1 cellular context compared by ENCODE assay signal in the genomic region with DNA sequence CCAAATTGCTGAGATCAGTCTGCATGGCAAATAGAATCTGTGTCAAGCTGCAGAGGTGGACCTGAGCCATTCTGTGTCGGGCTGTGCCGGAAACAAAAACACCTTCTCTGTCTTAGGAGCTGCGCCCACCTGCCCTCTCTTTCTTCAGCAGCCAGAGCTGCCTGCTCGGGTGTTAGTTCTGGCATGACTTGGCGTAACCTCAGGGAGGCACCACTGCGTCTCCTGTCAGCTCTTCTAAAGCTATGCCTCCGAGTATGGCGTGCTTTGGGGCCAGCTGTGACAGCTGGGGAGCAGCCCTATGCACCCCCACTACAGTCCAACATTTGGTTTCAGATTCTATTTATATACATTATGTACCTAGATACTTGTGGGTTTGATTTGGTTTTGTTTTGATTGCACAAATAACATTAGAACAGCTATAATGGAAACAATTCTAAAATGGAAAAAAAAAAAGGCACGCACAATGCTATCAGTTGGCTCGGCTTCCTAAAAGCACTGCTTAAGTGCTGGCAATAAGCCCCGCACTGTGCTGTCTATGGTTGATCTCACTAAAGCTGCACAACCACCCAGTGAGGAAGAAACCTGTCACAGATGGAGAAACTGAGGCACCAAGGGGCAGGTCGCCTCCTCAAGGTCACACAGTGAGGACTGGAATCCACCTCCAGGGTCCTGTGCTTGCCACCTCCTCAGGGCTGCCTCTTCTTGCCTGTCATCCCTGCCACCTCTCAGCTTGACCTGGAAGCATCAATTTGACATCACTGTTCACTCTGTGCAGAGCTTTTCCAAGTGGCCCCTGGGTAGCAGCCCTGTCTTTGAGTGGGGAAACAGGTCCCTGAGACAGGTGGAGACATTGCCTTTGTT.
TF ChIP-seq lines count a peak whose summit lies in the region.

No MANE protein-coding gene starts in this region.

TF ChIP-seq in GM12878, 131 proteins besides CTCF, POLR2A, EP300 and RAD21 (continued from another document and continues in another):
- TF ChIP-seq, protein P1, sequence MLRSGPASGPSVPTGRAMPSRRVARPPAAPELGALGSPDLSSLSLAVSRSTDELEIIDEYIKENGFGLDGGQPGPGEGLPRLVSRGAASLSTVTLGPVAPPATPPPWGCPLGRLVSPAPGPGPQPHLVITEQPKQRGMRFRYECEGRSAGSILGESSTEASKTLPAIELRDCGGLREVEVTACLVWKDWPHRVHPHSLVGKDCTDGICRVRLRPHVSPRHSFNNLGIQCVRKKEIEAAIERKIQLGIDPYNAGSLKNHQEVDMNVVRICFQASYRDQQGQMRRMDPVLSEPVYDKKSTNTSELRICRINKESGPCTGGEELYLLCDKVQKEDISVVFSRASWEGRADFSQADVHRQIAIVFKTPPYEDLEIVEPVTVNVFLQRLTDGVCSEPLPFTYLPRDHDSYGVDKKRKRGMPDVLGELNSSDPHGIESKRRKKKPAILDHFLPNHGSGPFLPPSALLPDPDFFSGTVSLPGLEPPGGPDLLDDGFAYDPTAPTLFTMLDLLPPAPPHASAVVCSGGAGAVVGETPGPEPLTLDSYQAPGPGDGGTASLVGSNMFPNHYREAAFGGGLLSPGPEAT (IDR thresholded peaks at IDR 0.05; ENCODE audit: low read depth), result peak; percentile 50; the same call in 1 of the 2 replicates
- TF ChIP-seq TARDBP (IDR thresholded peaks at IDR 0.05; ENCODE audit: borderline replicate concordance), result no peak
- TF ChIP-seq BCL11A (IDR thresholded peaks at IDR 0.05; ENCODE audit: low read depth, low read length), result peak; percentile 95
- peak; percentile 90 for TF ChIP-seq MEF2B (IDR thresholded peaks at IDR 0.05; ENCODE audit: partially characterized antibody, poor library complexity, severe bottlenecking)
- TF ChIP-seq, protein P2, sequence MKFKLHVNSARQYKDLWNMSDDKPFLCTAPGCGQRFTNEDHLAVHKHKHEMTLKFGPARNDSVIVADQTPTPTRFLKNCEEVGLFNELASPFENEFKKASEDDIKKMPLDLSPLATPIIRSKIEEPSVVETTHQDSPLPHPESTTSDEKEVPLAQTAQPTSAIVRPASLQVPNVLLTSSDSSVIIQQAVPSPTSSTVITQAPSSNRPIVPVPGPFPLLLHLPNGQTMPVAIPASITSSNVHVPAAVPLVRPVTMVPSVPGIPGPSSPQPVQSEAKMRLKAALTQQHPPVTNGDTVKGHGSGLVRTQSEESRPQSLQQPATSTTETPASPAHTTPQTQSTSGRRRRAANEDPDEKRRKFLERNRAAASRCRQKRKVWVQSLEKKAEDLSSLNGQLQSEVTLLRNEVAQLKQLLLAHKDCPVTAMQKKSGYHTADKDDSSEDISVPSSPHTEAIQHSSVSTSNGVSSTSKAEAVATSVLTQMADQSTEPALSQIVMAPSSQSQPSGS (IDR thresholded peaks at IDR 0.05; ENCODE audit: low read length), result peak; percentile 97
- TF ChIP-seq EGR1 (IDR thresholded peaks at IDR 0.05; ENCODE audit: borderline replicate concordance in 1 of 2, low read depth in 2 of 2, low read length in 2 of 2), result no peak
- no peak for TF ChIP-seq HDGF (IDR thresholded peaks at IDR 0.05)
- TF ChIP-seq RCOR1 (conservative IDR thresholded peaks at IDR 0.05; ENCODE audit: low read depth, low read length), result peak; percentile 69; the same call in 1 of the 2 replicates
- peak; percentile 80 for TF ChIP-seq MTA2 (IDR thresholded peaks at IDR 0.05; ENCODE audit: low read depth)
- peak; percentile 67 for TF ChIP-seq GABPA (IDR thresholded peaks at IDR 0.05; ENCODE audit: low read depth)
- TF ChIP-seq CHD2 (IDR thresholded peaks at IDR 0.05; ENCODE audit: borderline replicate concordance, low read depth, low read length), result peak; percentile 83
- TF ChIP-seq, protein P3, sequence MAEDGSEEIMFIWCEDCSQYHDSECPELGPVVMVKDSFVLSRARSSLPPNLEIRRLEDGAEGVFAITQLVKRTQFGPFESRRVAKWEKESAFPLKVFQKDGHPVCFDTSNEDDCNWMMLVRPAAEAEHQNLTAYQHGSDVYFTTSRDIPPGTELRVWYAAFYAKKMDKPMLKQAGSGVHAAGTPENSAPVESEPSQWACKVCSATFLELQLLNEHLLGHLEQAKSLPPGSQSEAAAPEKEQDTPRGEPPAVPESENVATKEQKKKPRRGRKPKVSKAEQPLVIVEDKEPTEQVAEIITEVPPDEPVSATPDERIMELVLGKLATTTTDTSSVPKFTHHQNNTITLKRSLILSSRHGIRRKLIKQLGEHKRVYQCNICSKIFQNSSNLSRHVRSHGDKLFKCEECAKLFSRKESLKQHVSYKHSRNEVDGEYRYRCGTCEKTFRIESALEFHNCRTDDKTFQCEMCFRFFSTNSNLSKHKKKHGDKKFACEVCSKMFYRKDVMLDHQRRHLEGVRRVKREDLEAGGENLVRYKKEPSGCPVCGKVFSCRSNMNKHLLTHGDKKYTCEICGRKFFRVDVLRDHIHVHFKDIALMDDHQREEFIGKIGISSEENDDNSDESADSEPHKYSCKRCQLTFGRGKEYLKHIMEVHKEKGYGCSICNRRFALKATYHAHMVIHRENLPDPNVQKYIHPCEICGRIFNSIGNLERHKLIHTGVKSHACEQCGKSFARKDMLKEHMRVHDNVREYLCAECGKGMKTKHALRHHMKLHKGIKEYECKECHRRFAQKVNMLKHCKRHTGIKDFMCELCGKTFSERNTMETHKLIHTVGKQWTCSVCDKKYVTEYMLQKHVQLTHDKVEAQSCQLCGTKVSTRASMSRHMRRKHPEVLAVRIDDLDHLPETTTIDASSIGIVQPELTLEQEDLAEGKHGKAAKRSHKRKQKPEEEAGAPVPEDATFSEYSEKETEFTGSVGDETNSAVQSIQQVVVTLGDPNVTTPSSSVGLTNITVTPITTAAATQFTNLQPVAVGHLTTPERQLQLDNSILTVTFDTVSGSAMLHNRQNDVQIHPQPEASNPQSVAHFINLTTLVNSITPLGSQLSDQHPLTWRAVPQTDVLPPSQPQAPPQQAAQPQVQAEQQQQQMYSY (CRISPR knock-in tag; IDR thresholded peaks at IDR 0.05), result no peak
- TF ChIP-seq, protein P4, sequence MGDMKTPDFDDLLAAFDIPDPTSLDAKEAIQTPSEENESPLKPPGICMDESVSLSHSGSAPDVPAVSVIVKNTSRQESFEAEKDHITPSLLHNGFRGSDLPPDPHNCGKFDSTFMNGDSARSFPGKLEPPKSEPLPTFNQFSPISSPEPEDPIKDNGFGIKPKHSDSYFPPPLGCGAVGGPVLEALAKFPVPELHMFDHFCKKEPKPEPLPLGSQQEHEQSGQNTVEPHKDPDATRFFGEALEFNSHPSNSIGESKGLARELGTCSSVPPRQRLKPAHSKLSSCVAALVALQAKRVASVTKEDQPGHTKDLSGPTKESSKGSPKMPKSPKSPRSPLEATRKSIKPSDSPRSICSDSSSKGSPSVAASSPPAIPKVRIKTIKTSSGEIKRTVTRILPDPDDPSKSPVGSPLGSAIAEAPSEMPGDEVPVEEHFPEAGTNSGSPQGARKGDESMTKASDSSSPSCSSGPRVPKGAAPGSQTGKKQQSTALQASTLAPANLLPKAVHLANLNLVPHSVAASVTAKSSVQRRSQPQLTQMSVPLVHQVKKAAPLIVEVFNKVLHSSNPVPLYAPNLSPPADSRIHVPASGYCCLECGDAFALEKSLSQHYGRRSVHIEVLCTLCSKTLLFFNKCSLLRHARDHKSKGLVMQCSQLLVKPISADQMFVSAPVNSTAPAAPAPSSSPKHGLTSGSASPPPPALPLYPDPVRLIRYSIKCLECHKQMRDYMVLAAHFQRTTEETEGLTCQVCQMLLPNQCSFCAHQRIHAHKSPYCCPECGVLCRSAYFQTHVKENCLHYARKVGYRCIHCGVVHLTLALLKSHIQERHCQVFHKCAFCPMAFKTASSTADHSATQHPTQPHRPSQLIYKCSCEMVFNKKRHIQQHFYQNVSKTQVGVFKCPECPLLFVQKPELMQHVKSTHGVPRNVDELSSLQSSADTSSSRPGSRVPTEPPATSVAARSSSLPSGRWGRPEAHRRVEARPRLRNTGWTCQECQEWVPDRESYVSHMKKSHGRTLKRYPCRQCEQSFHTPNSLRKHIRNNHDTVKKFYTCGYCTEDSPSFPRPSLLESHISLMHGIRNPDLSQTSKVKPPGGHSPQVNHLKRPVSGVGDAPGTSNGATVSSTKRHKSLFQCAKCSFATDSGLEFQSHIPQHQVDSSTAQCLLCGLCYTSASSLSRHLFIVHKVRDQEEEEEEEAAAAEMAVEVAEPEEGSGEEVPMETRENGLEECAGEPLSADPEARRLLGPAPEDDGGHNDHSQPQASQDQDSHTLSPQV (IDR thresholded peaks at IDR 0.05), result no peak; the same call in 1 of the 2 replicates
- TF ChIP-seq, protein P5, sequence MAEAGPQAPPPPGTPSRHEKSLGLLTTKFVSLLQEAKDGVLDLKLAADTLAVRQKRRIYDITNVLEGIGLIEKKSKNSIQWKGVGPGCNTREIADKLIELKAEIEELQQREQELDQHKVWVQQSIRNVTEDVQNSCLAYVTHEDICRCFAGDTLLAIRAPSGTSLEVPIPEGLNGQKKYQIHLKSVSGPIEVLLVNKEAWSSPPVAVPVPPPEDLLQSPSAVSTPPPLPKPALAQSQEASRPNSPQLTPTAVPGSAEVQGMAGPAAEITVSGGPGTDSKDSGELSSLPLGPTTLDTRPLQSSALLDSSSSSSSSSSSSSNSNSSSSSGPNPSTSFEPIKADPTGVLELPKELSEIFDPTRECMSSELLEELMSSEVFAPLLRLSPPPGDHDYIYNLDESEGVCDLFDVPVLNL (IDR thresholded peaks at IDR 0.05; ENCODE audit: low read depth, low read length), result no peak
- peak; percentile 64 for TF ChIP-seq IKZF1 (conservative IDR thresholded peaks at IDR 0.05)
- no peak for TF ChIP-seq STAT3 (IDR thresholded peaks at IDR 0.05; ENCODE audit: low read depth, low read length)
- TF ChIP-seq SIN3A (IDR thresholded peaks at IDR 0.05; ENCODE audit: low read depth, low read length), result no peak
- TF ChIP-seq IRF4 (IDR thresholded peaks at IDR 0.05; ENCODE audit: low read depth, low read length), result peak; percentile 74; the same call in 1 of the 2 replicates
- TF ChIP-seq MEF2A (IDR thresholded peaks at IDR 0.05; ENCODE audit: insufficient read depth, low read depth, low read length), result peak; percentile 98
- no peak for TF ChIP-seq RAD51 (IDR thresholded peaks at IDR 0.05)
- TF ChIP-seq CREB1 (IDR thresholded peaks at IDR 0.05; ENCODE audit: low read depth), result peak; percentile 71
- TF ChIP-seq TAF1 (IDR thresholded peaks at IDR 0.05; ENCODE audit: borderline replicate concordance, low read depth, low read length), result no peak
- TF ChIP-seq SUZ12 (IDR thresholded peaks at IDR 0.05; ENCODE audit: unreplicated experiment), result no peak
- no peak for TF ChIP-seq SPI1 (IDR thresholded peaks at IDR 0.05; ENCODE audit: borderline replicate concordance, insufficient read depth, low read depth, low read length)
- TF ChIP-seq FOXM1 (IDR thresholded peaks at IDR 0.05; ENCODE audit: low read depth, low read length), result peak; percentile 99
- no peak; the same call in 1 of the 2 replicates for TF ChIP-seq GATAD2B (conservative IDR thresholded peaks at IDR 0.05; ENCODE audit: low read depth)
- TF ChIP-seq ZZZ3 (IDR thresholded peaks at IDR 0.05; ENCODE audit: control insufficient read depth, insufficient read length, low read depth), result no peak
- TF ChIP-seq BMI1 (IDR thresholded peaks at IDR 0.05; ENCODE audit: borderline replicate concordance), result no peak
- no peak for TF ChIP-seq STAT1 (conservative IDR thresholded peaks at IDR 0.05)
- TF ChIP-seq NFYA (IDR thresholded peaks at IDR 0.05; ENCODE audit: borderline replicate concordance, low read depth, low read length), result no peak
- TF ChIP-seq, protein P6, sequence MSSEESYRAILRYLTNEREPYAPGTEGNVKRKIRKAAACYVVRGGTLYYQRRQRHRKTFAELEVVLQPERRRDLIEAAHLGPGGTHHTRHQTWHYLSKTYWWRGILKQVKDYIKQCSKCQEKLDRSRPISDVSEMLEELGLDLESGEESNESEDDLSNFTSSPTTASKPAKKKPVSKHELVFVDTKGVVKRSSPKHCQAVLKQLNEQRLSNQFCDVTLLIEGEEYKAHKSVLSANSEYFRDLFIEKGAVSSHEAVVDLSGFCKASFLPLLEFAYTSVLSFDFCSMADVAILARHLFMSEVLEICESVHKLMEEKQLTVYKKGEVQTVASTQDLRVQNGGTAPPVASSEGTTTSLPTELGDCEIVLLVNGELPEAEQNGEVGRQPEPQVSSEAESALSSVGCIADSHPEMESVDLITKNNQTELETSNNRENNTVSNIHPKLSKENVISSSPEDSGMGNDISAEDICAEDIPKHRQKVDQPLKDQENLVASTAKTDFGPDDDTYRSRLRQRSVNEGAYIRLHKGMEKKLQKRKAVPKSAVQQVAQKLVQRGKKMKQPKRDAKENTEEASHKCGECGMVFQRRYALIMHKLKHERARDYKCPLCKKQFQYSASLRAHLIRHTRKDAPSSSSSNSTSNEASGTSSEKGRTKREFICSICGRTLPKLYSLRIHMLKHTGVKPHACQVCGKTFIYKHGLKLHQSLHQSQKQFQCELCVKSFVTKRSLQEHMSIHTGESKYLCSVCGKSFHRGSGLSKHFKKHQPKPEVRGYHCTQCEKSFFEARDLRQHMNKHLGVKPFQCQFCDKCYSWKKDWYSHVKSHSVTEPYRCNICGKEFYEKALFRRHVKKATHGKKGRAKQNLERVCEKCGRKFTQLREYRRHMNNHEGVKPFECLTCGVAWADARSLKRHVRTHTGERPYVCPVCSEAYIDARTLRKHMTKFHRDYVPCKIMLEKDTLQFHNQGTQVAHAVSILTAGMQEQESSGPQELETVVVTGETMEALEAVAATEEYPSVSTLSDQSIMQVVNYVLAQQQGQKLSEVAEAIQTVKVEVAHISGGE (CRISPR knock-in tag; IDR thresholded peaks at IDR 0.05), result no peak
- TF ChIP-seq, protein P7, sequence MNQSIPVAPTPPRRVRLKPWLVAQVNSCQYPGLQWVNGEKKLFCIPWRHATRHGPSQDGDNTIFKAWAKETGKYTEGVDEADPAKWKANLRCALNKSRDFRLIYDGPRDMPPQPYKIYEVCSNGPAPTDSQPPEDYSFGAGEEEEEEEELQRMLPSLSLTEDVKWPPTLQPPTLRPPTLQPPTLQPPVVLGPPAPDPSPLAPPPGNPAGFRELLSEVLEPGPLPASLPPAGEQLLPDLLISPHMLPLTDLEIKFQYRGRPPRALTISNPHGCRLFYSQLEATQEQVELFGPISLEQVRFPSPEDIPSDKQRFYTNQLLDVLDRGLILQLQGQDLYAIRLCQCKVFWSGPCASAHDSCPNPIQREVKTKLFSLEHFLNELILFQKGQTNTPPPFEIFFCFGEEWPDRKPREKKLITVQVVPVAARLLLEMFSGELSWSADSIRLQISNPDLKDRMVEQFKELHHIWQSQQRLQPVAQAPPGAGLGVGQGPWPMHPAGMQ (IDR thresholded peaks at IDR 0.05; ENCODE audit: borderline replicate concordance), result no peak
- no peak for TF ChIP-seq FOS (IDR thresholded peaks at IDR 0.05; ENCODE audit: borderline replicate concordance, extremely low read depth, insufficient read length)
- TF ChIP-seq JUND (IDR thresholded peaks at IDR 0.05; ENCODE audit: low read depth, low read length), result no peak
- peak; percentile 60; the same call in 1 of the 2 replicates for TF ChIP-seq TCF7 (IDR thresholded peaks at IDR 0.05; ENCODE audit: borderline replicate concordance)
- TF ChIP-seq RFX5 (IDR thresholded peaks at IDR 0.05; ENCODE audit: low read depth, low read length), result no peak
- no peak for TF ChIP-seq SUPT20H (IDR thresholded peaks at IDR 0.05; ENCODE audit: borderline replicate concordance, control insufficient read depth, low read depth, low read length)
- no peak for TF ChIP-seq KDM1A (IDR thresholded peaks at IDR 0.05; ENCODE audit: borderline replicate concordance)
- no peak for TF ChIP-seq ZNF24 (IDR thresholded peaks at IDR 0.05)
